8 cellular contexts compared by ENCODE assay signal in the genomic region with DNA sequence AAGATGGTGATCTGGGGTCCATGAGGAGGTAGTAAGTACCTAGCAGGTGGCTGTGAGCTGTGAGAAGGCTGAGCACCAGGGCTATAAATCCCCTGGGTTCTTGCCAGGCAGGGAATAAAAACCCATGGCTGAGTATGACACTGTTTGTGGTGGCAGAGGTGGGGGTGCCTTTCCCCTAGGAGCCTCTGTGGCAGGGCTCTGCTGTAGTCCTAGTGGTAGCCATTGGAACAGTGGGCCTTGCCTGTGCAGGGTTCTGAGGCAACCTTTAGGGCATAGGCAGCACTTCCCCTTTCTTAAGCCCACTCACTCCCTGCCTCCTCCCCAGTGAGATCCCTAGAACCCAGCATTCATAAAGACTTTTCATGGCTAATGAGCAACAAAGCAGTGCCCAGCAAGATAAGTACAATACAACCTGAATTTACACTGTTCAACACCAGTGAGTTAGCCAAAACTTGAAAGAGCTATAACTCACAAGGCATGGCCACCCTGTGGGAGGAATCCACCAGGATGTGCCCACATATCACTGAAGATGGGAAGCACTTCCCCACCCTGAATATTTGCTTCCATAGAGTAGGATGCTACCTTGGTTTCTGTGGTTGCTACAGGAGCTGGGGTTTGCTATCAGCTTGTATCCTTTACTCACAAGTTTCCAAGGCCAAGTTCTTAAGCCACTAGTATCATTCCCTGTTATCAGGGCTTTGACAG.
DNase-seq lines count a peak whose midpoint lies in the region; ATAC-seq and TF ChIP-seq lines count a peak whose summit lies in the region.

No MANE protein-coding gene starts in this region.

- DNase-seq in DMS153 (lab: John Stamatoyannopoulos, UW) (peak; percentile 55), DMS153 treated with DMSO at 0.1 percent for 48 hours (lab: John Stamatoyannopoulos, UW; ENCODE audit: unreplicated experiment) (no peak), Peyer's patch (peak in 2 of 3 donors; percentile 55 to 61), trophoblast cell (no peak), adrenal gland (no peak), midbrain (lab: John Stamatoyannopoulos, UW) (no peak)
- DNase-seq in CD8-positive, alpha-beta T cell, result no peak

- no peak overlapping the region for H2AFZ ChIP-seq in trophoblast cell (ENCODE audit: insufficient read depth, low read length, poor library complexity)

- H2BK120ac ChIP-seq in trophoblast cell (ENCODE audit: insufficient read depth, low read length, poor library complexity), result peak overlapping the region; percentile 97

- H3K79me1 ChIP-seq in trophoblast cell (ENCODE audit: low read length), result peaks cover 19% of the 10 kb centered on the region

- H3K9me3 ChIP-seq in Peyer's patch (no peaks in the 10 kb centered on the region), trophoblast cell (ENCODE audit: insufficient read depth, low read depth, low read length) (no peaks in the 10 kb centered on the region), adrenal gland (replicated peaks in 1 of 3) (no peaks in the 10 kb centered on the region)
- H3K9me3 ChIP-seq in CD8-positive, alpha-beta T cell (ENCODE audit: low read length), result no peaks in the 10 kb centered on the region

- H2BK12ac ChIP-seq in trophoblast cell (ENCODE audit: low read length), result peak overlapping the region; percentile 98

- peak; percentile 40 for ATAC-seq in HG02938 (IDR thresholded peaks at IDR 0.05; ENCODE audit: unreplicated experiment)
- no peak for ATAC-seq in CD8-positive, alpha-beta T cell

- H2AK5ac ChIP-seq in trophoblast cell (ENCODE audit: low read length), result peak overlapping the region; percentile 99

- no peak for TF ChIP-seq POLR2A in Peyer's patch (IDR thresholded peaks at IDR 0.05)
- TF ChIP-seq POLR2A in adrenal gland (IDR thresholded peaks at IDR 0.05), result no peak

- H3K4ac ChIP-seq in trophoblast cell (ENCODE audit: low read depth, low read length), result peak overlapping the region; percentile 71

- H3K27ac ChIP-seq in Peyer's patch, result peak overlapping the region in 3 of 4 donors; percentile 38 to 82 (median 58)
- H3K27ac ChIP-seq in trophoblast cell (ENCODE audit: low read depth, low read length), result peak overlapping the region; percentile 92
- no peak overlapping the region for H3K27ac ChIP-seq in adrenal gland
- H3K27ac ChIP-seq in CD8-positive, alpha-beta T cell (ENCODE audit: low read depth, low read length), result no peak overlapping the region

- H3K4me3 ChIP-seq in Peyer's patch, result no peak overlapping the region
- no peak overlapping the region for H3K4me3 ChIP-seq in trophoblast cell (ENCODE audit: low read depth, low read length)
- no peak overlapping the region for H3K4me3 ChIP-seq in adrenal gland
- H3K4me3 ChIP-seq in CD8-positive, alpha-beta T cell (ENCODE audit: low read depth, low read length), result no peak overlapping the region

- POLR2A ChIA-PET in CD8-positive, alpha-beta T cell (lab: Charles Lee), result interaction anchor here (0.8 to 1.1 kb wide), 2 partner anchors 9 to 174 kb away, joined by 3 read pairs; no protein-coding TSS in a partner anchor

- peaks cover 2% of the 10 kb centered on the region for H3K27me3 Mint-ChIP-seq in CD8-positive, alpha-beta T cell (ENCODE audit: low read depth)

- H3K79me2 ChIP-seq in trophoblast cell (ENCODE audit: control insufficient read depth, insufficient read depth, low read length, poor library complexity), result peaks cover 4% of the 10 kb centered on the region

- intact Hi-C loops in adrenal gland (cut with DNase I), result no loop called here
- intact Hi-C loops in CD8-positive, alpha-beta T cell (cut with DNase I, micrococcal nuclease), result no loop called here

- H3K9me3 Mint-ChIP-seq in CD8-positive, alpha-beta T cell, result no peaks in the 10 kb centered on the region

- H3K23ac ChIP-seq in trophoblast cell (ENCODE audit: low read length), result no peak overlapping the region

- no peaks in the 10 kb centered on the region for H3K27me3 ChIP-seq in Peyer's patch
- no peaks in the 10 kb centered on the region for H3K27me3 ChIP-seq in trophoblast cell (ENCODE audit: insufficient read depth, low read length)
- no peaks in the 10 kb centered on the region for H3K27me3 ChIP-seq in adrenal gland
- no peaks in the 10 kb centered on the region for H3K27me3 ChIP-seq in CD8-positive, alpha-beta T cell (ENCODE audit: insufficient read depth, low read length)

- no peak overlapping the region for H3K4me3 Mint-ChIP-seq in CD8-positive, alpha-beta T cell

- H3K27ac Mint-ChIP-seq in CD8-positive, alpha-beta T cell, result no peak overlapping the region

- peak overlapping the region; percentile 91 for H3K18ac ChIP-seq in trophoblast cell (ENCODE audit: low read length)

- no peak overlapping the region for H3K4me2 ChIP-seq in trophoblast cell (ENCODE audit: low read length)

- H4K8ac ChIP-seq in trophoblast cell (ENCODE audit: low read depth, low read length), result peak overlapping the region; percentile 50

- peak overlapping the region; percentile 86 for H3K14ac ChIP-seq in trophoblast cell (ENCODE audit: low read length)

- peak overlapping the region; percentile 96 for H4K91ac ChIP-seq in trophoblast cell (ENCODE audit: low read depth, low read length)

- H3K36me3 Mint-ChIP-seq in CD8-positive, alpha-beta T cell, result no peaks in the 10 kb centered on the region

- H3K4me1 ChIP-seq in Peyer's patch (peaks cover 0 to 47% (median 3%) of the 10 kb centered on the region in 4 donors), trophoblast cell (ENCODE audit: control insufficient read depth in 1 of 2, insufficient read depth in 2 of 2, low read length in 2 of 2) (peaks cover 12 to 25% of the 10 kb centered on the region in 2 experiments), adrenal gland (replicated peaks in 1 of 2) (peaks cover 0 to 29% of the 10 kb centered on the region in 2 donors)
- H3K4me1 ChIP-seq in CD8-positive, alpha-beta T cell (ENCODE audit: insufficient read depth, low read length), result no peaks in the 10 kb centered on the region

- H3K36me3 ChIP-seq in Peyer's patch, result no peaks in the 10 kb centered on the region
- H3K36me3 ChIP-seq in trophoblast cell (ENCODE audit: control insufficient read depth in 1 of 2, insufficient read depth in 2 of 2, low read length in 2 of 2), result no peaks in the 10 kb centered on the region
- no peaks in the 10 kb centered on the region for H3K36me3 ChIP-seq in adrenal gland (replicated peaks in 1 of 2)
- no peaks in the 10 kb centered on the region for H3K36me3 ChIP-seq in CD8-positive, alpha-beta T cell (ENCODE audit: insufficient read depth, low read length)

- no peaks in the 10 kb centered on the region for H3K4me1 Mint-ChIP-seq in CD8-positive, alpha-beta T cell (ENCODE audit: low read depth)

- H3K9ac ChIP-seq in trophoblast cell (ENCODE audit: low read length), result no peak overlapping the region

- CTCF ChIA-PET in CD8-positive, alpha-beta T cell (lab: Charles Lee), result interaction anchor here (1.4 kb wide), 1 partner anchor 10 kb away, joined by 3 read pairs; no protein-coding TSS in a partner anchor

- no peak overlapping the region for H4K12ac ChIP-seq in trophoblast cell (ENCODE audit: low read depth, low read length)

- TF ChIP-seq CTCF in Peyer's patch (IDR thresholded peaks at IDR 0.05) (peak in 2 of 6 experiments; percentile 12 to 17), adrenal gland (IDR thresholded peaks at IDR 0.05) (no peak)
- no peak for TF ChIP-seq CTCF in CD8-positive, alpha-beta T cell (IDR thresholded peaks at IDR 0.05)

- H2BK5ac ChIP-seq in trophoblast cell (ENCODE audit: low read depth, low read length, poor library complexity), result peak overlapping the region; percentile 89

Comparison
In these comparisons a context has a peak if more than half of its experiments do, and no peak if none do; other contexts are left out.
1. DNase-seq: peak in DMS153 (single experiment) and Peyer's patch (2 of 3); none in DMS153 treated with DMSO at 0.1 percent for 48 hours (single experiment), trophoblast cell (0 of 2), adrenal gland (0 of 7), CD8-positive, alpha-beta T cell (0 of 7) and midbrain (single experiment).
2. H3K27ac ChIP-seq: peak in Peyer's patch (3 of 4) and trophoblast cell (single experiment); none in adrenal gland (0 of 5) and CD8-positive, alpha-beta T cell (single experiment).